1 cellular context compared by ENCODE assay signal in genomic region chr6:163335056-163335455, GRCh38.
TF ChIP-seq lines count a peak whose summit lies in the region.

No MANE protein-coding gene starts in this region.

TF ChIP-seq in HepG2, 621 proteins besides CTCF, POLR2A, EP300 and RAD21 (continued from another document):
- TF ChIP-seq NFAT5 (CRISPR knock-in tag; IDR thresholded peaks at IDR 0.05) (no peak), HOXA7 (CRISPR knock-in tag; IDR thresholded peaks at IDR 0.05) (no peak)
